ENCODE assay signal across 22 cellular contexts in the genomic region with DNA sequence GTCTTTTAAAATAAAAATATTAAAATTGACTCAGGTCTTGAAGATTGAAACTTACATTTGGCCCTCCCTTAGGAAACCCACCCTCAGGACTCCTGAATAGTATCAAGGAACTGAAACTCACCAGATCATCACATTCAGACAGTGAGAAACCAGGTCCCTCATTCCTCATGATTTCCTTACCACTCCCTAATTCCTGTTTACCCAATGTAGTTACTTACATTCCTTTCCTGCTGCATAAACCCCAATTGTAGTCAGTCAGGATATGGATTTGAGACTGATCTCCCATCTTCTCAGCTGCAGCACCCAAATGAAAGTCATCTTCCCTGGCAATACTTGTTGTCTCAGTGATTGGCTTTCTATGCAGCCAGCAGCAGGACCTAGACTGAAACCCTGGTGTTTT. TPM values are rescaled to one million over a fixed set of nuclear protein-coding genes. Genes with fewer than 3 reads are reported as not detected.
DNase-seq lines count a peak whose midpoint lies in the region; ATAC-seq, FAIRE-seq and TF ChIP-seq lines count a peak whose summit lies in the region.
"Had no signal": no experiment of that assay in that cellular context is flagged by ENCODE, and none has a peak within 500 bp of the region (broad histone marks: within the 10 kb centered on the region; RNA-seq: fewer than 3 reads in every experiment).

No MANE protein-coding gene starts in this region.

- no peak overlapping the region for H4K8ac ChIP-seq in mesendoderm (ENCODE audit: low read depth, low read length)

- DNase-seq in bronchial epithelial cell (ENCODE audit: low read depth) (peak; percentile 76), mesendoderm (peak; percentile 3), GM10248 (ENCODE audit: extremely low spot score) (no peak), SW 1271 (lab: John Stamatoyannopoulos, UW) (no peak), DMS79 treated with DMSO at 0.1 percent for 48 hours (lab: John Stamatoyannopoulos, UW) (no peak)
- no peak for DNase-seq in effector CD8-positive, alpha-beta T cell (lab: John Stamatoyannopoulos, UW)
- DNase-seq: ACHN; BE2C; C1 segment of cervical spinal cord; CD4-positive, CD25-positive, alpha-beta regulatory T cell; CD8-positive, alpha-beta memory T cell; COR-L47; DMS 273 treated with DMSO at 0.1 percent for 48 hours; DMS53; GDM1; GM23248; KBM-7 had no signal

- no peaks in the 10 kb centered on the region for H3K79me1 ChIP-seq in mesendoderm (ENCODE audit: low read length)

- no peak overlapping the region for H2BK120ac ChIP-seq in mesendoderm (ENCODE audit: low read depth, low read length)

- H3K4me3 ChIP-seq in bronchial epithelial cell (ENCODE audit: low read depth, low read length), result no peak overlapping the region
- no peak overlapping the region for H3K4me3 ChIP-seq in mesendoderm (ENCODE audit: low read length)
- H3K4me3 ChIP-seq: GM23248, HAP-1 had no signal

- H3K27ac ChIP-seq in mesendoderm (ENCODE audit: low read depth, low read length), result no peak overlapping the region
- H3K27ac ChIP-seq: GM23248 had no signal

- H3K79me2 ChIP-seq in mesendoderm (ENCODE audit: control insufficient read depth, insufficient read depth, low read length), result no peaks in the 10 kb centered on the region

- H3K56ac ChIP-seq in mesendoderm (ENCODE audit: low read length), result no peak overlapping the region

- H3K4me1 ChIP-seq in mesendoderm (ENCODE audit: control insufficient read depth, low read depth, low read length), result no peaks in the 10 kb centered on the region
- H3K4me1 ChIP-seq: BE2C, HAP-1 had no signal

- no peak overlapping the region for H2BK5ac ChIP-seq in mesendoderm (ENCODE audit: low read length)

- TF ChIP-seq CTCF in bronchial epithelial cell (IDR thresholded peaks at IDR 0.05; ENCODE audit: insufficient read depth, low read length, severe bottlenecking), result no peak
- no peak for TF ChIP-seq CTCF in GM10248 (IDR thresholded peaks at IDR 0.05; ENCODE audit: control extremely low read depth, extremely low read depth, low read depth, missing control alignments)

- H3K4ac ChIP-seq in mesendoderm (ENCODE audit: low read depth, low read length), result no peak overlapping the region

- ATAC-seq in esophagus mucosa, result peak; percentile 69
- ATAC-seq: HepG2 had no signal

- no peak overlapping the region for H3K9ac ChIP-seq in mesendoderm (ENCODE audit: low read length)
- H3K9ac ChIP-seq: GM23248 had no signal

- no peak for FAIRE-seq in bronchial epithelial cell (lab: Jason Lieb, UNC)
- FAIRE-seq: A204.1, HepG2 had no signal

- POLR2A ChIA-PET in GM10248 (lab: Yijun Ruan, JAX), result no interaction called here

- CTCF ChIA-PET in GM10248 (lab: Yijun Ruan, JAX), result no interaction called here

- no peak overlapping the region for H3K18ac ChIP-seq in mesendoderm (ENCODE audit: low read length)

- H3K23ac ChIP-seq in mesendoderm (ENCODE audit: low read length), result no peak overlapping the region

- no peak overlapping the region for H3K4me2 ChIP-seq in mesendoderm (ENCODE audit: low read length)

- H3K27me3 ChIP-seq in bronchial epithelial cell (ENCODE audit: control insufficient read depth, insufficient read depth, low read length), result no peaks in the 10 kb centered on the region
- H3K27me3 ChIP-seq in mesendoderm (ENCODE audit: insufficient read depth, low read length, poor library complexity), result no peaks in the 10 kb centered on the region

- no peak overlapping the region for H4K5ac ChIP-seq in mesendoderm (ENCODE audit: low read length)

- no peak overlapping the region for H2AK5ac ChIP-seq in mesendoderm (ENCODE audit: low read length)

- H2BK15ac ChIP-seq in mesendoderm (replicated peaks; ENCODE audit: low read depth), result no peak overlapping the region

- no peaks in the 10 kb centered on the region for H3K36me3 ChIP-seq in bronchial epithelial cell (ENCODE audit: control insufficient read depth, insufficient read depth, low read length)
- no peaks in the 10 kb centered on the region for H3K36me3 ChIP-seq in mesendoderm (ENCODE audit: control insufficient read depth, insufficient read depth, low read length)
- H3K36me3 ChIP-seq: BE2C, HAP-1 had no signal

RNA-seq across cellular contexts. Expression of a gene that starts 8.6 kb away (rescaled TPM):
- total RNA-seq in bronchial epithelial cell, result 4.2 and 37.3 TPM in 2 replicates
- 20.5 TPM for total RNA-seq in esophagus mucosa
- 0.01 TPM for polyA plus RNA-seq in mesendoderm (2013, experiment 1 of 2)
- 0.04 TPM for polyA plus RNA-seq in mesendoderm (2013, experiment 2 of 2)
- total RNA-seq: Daoy, GM23248 had no signal
- polyA plus RNA-seq: CD4-positive, CD25-positive, alpha-beta regulatory T cell; CD8-positive, alpha-beta memory T cell; GM23248 had no signal

RNA-seq across cellular contexts. Expression of a gene that starts 46.9 kb away (rescaled TPM):
- total RNA-seq in bronchial epithelial cell (79.8 and 88.2 TPM in 2 replicates), esophagus mucosa (48.5 TPM)
- polyA plus RNA-seq in mesendoderm (2013, experiment 1 of 2), result 56.6 TPM
- polyA plus RNA-seq in mesendoderm (2013, experiment 2 of 2), result 54.1 TPM

Comparison
In these comparisons a context has a peak if more than half of its experiments do, and no peak if none do; other contexts are left out.
1. DNase-seq: peak in bronchial epithelial cell (single experiment) and mesendoderm (single experiment); none in effector CD8-positive, alpha-beta T cell (single experiment), GM10248 (single experiment), SW 1271 (0 of 2) and DMS79 treated with DMSO at 0.1 percent for 48 hours (single experiment).